Comparison of ENCODE assay signal across 14 cellular contexts in the genomic region with DNA sequence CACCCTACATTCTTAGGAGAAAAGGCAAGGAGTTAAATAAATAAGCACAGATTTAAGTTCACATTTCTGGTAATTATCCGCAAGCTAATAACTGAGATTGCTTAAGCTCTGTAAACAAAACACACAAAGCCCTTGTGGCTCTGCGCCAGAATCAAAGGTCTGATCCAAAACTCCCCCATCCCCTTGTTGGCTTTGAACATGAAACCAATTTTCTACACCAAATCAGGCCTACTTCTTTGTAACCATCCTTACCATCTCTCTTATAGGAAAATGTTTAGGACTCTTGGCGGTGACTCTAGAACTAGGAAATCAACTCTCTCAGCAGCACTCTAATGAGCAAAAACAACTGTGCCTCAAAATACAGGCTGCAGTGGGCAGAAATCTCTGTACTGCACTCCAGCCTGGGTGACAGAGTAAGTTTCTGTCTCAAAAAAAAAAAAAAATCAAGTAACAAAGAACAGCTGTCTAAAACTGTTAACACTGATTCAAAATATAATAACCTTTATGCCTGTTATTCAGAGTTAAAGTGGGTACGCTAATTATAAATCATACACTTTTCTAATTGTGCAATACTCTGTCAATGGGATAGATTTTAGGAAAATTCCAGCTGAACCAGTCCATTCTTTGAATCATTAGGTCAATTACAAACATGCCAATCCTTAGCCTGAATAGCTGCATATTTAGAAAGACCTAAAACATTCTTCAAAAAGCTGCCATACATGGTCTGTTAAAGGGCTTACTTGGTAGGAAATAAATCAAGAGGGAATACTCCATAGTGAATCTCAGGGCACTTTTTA. TPM values are rescaled to one million over a fixed set of nuclear protein-coding genes. Genes with fewer than 3 reads are reported as not detected.
DNase-seq lines count a peak whose midpoint lies in the region; ATAC-seq, FAIRE-seq and TF ChIP-seq lines count a peak whose summit lies in the region.
"Had no signal": no experiment of that assay in that cellular context is flagged by ENCODE, and none has a peak within 500 bp of the region (broad histone marks: within the 10 kb centered on the region; RNA-seq: fewer than 3 reads in every experiment).

No MANE protein-coding gene starts in this region.

- peak; percentile 86 for DNase-seq in AG10803 (ENCODE audit: low read depth)
- peak; percentile 57 for DNase-seq in LHCN-M2 (ENCODE audit: low read depth)
- DNase-seq in bronchial epithelial cell (ENCODE audit: low read depth) = peak; percentile 47
- no peak for DNase-seq in NCI-H2107 (lab: John Stamatoyannopoulos, UW)
- DNase-seq: activated CD8-positive, alpha-beta memory T cell treated with anti-CD3 and anti-CD28 coated beads for 24 hours; NCI-H526 treated with DMSO at 0.1 percent for 48 hours; stimulated activated naive CD8-positive, alpha-beta T cell treated with anti-CD3 and anti-CD28 coated beads, Interleukin-15, Interleukin-2, amounts not matched to agents 100 U/mL and 50 U/mL, for 24 hours; SW 1271 had no signal

- H3K4me3 ChIP-seq in AG10803 (ENCODE audit: low read length) (no peak overlapping the region), bronchial epithelial cell (ENCODE audit: low read depth, low read length) (no peak overlapping the region), mucosa of stomach (ENCODE audit: low read length) (no peak overlapping the region)
- H3K4me3 ChIP-seq: BLaER1 treated with 17β-estradiol and CSF1 and Interleukin-3, amounts not matched to agents 10 nM and 100 nM had no signal

- peak overlapping the region; percentile 11 for H3K9ac ChIP-seq in mucosa of stomach (ENCODE audit: low read length)
- H3K9ac ChIP-seq: BLaER1 treated with 17β-estradiol and CSF1 and Interleukin-3, amounts not matched to agents 10 nM and 100 nM had no signal

- H3K9me3 ChIP-seq in mucosa of stomach (ENCODE audit: control insufficient read depth, low read length) = no peaks in the 10 kb centered on the region

- no peak for FAIRE-seq in bronchial epithelial cell (lab: Jason Lieb, UNC)
- FAIRE-seq: H54 had no signal

- H3K27me3 ChIP-seq in bronchial epithelial cell (ENCODE audit: control insufficient read depth, insufficient read depth, low read length) (no peaks in the 10 kb centered on the region), mucosa of stomach (ENCODE audit: control insufficient read depth, insufficient read depth, low read length) (no peaks in the 10 kb centered on the region)
- H3K27me3 ChIP-seq: BLaER1 treated with 17β-estradiol and CSF1 and Interleukin-3, amounts not matched to agents 10 nM and 100 nM had no signal

- no peak for TF ChIP-seq CTCF in AG10803 (conservative IDR thresholded peaks at IDR 0.05; ENCODE audit: low read length)
- no peak for TF ChIP-seq CTCF in bronchial epithelial cell (IDR thresholded peaks at IDR 0.05; ENCODE audit: insufficient read depth, low read length, severe bottlenecking)

- no peak for ATAC-seq in HG02610 (IDR thresholded peaks at IDR 0.05; ENCODE audit: unreplicated experiment)
- no peak for ATAC-seq in GM21526 (IDR thresholded peaks at IDR 0.05; ENCODE audit: low FRiP score, unreplicated experiment)
- ATAC-seq in HG03432 (IDR thresholded peaks at IDR 0.05; ENCODE audit: unreplicated experiment) = no peak
- ATAC-seq: stimulated activated naive CD8-positive, alpha-beta T cell treated with anti-CD3 and anti-CD28 coated beads, Interleukin-15, Interleukin-2, amounts not matched to agents 100 U/mL and 50 U/mL, for 24 hours had no signal

- peaks cover 29% of the 10 kb centered on the region for H3K4me1 ChIP-seq in mucosa of stomach (ENCODE audit: control insufficient read depth, insufficient read depth, low read length)

- no peaks in the 10 kb centered on the region for H3K36me3 ChIP-seq in bronchial epithelial cell (ENCODE audit: control insufficient read depth, insufficient read depth, low read length)
- no peaks in the 10 kb centered on the region for H3K36me3 ChIP-seq in mucosa of stomach (ENCODE audit: control insufficient read depth, insufficient read depth, low read length)

RNA-seq across cellular contexts. Expression of a gene that starts 25.7 kb away (rescaled TPM):
- 23.1 and 23.9 TPM in 2 replicates for total RNA-seq in LHCN-M2 (2014; rRNA removed)
- polyA plus RNA-seq in LHCN-M2 (2012) = 5.7 TPM
- 4.2 and 6.8 TPM in 2 replicates for total RNA-seq in bronchial epithelial cell
